8 cellular contexts compared by ENCODE assay signal in the genomic region with DNA sequence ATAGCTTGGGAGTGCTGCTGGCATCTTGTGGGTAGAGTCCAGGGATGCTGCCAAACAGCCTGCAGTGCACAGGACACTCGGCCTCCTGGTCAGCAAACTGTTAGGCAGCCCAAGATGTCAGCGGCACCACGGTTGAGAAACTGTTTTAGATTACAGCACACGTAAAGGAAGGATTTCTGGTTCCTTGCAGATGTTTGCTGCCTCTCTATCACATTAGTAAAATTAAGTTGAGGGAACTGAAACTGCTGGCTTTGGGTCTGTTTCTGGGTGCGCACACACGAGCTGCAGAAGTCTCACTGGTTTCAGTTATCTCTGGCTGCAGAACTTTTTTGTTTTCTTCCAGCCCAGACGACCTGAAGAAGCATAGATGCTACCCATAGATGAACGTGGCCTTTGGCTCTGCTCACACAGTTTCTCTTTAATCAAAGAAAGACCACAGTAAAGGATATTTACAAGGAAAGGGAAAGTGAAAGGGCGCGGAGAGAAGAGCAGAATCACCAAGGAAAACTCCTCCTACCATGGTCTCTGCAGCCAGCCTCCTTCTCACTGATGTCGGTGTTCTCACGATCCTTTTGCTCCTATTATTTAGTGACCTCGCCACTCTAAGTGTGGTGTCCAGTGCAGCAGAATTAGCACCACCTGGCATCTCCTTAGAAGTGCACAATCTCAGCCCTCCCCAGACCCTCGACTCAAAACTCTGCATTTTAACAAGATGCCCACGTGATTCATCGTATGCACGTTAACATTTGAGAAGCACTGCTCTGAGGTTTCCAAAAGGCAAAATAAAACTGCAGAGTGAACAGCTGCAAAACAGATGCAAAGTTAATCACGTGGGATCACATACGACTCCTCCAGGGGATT. TPM values are rescaled to one million over a fixed set of nuclear protein-coding genes. Genes with fewer than 3 reads are reported as not detected.
A peak's percentile ranks its signal among the peaks of the same experiment; 100 is the strongest.
DNase-seq lines count a peak whose midpoint lies in the region; ATAC-seq and TF ChIP-seq lines count a peak whose summit lies in the region.

No MANE protein-coding gene starts in this region.

- no peak for TF ChIP-seq CTCF in Peyer's patch (IDR thresholded peaks at IDR 0.05)
- TF ChIP-seq CTCF in cardiac fibroblast (IDR thresholded peaks at IDR 0.05; ENCODE audit: low read depth, low read length) = no peak
- no peak for TF ChIP-seq CTCF in RWPE1 (conservative IDR thresholded peaks at IDR 0.05; ENCODE audit: low read depth)

- no peaks in the 10 kb centered on the region for H3K27me3 ChIP-seq in Peyer's patch
- no peaks in the 10 kb centered on the region for H3K27me3 ChIP-seq in mucosa of rectum (ENCODE audit: control insufficient read depth in 2 of 2, insufficient read depth in 2 of 2, low read length in 2 of 2)

- H3K4me3 ChIP-seq in Peyer's patch (peak overlapping the region; percentile 30 to 54 (median 46)), cardiac fibroblast (replicated peaks in 1 of 2; ENCODE audit: low read depth in 2 of 2, low read length in 2 of 2) (peak overlapping the region; percentile 19 to 47), mucosa of rectum (ENCODE audit: low read length in 2 of 2) (peak overlapping the region; percentile 59 to 84)

- no peaks in the 10 kb centered on the region for H3K36me3 ChIP-seq in Peyer's patch
- no peaks in the 10 kb centered on the region for H3K36me3 ChIP-seq in mucosa of rectum (ENCODE audit: control insufficient read depth in 2 of 2, insufficient read depth in 2 of 2, low read length in 2 of 2)

- H3K9ac ChIP-seq in mucosa of rectum (ENCODE audit: low read depth in 1 of 2, low read length in 2 of 2) = peak overlapping the region; percentile 47 to 57

- H3K27ac ChIP-seq in Peyer's patch (peak overlapping the region; percentile 84 to 90 (median 86)), mucosa of rectum (ENCODE audit: low read depth in 2 of 2, low read length in 2 of 2) (peak overlapping the region; percentile 76 to 77), RWPE1 (no peak overlapping the region)

- ATAC-seq in GM18517 (IDR thresholded peaks at IDR 0.05; ENCODE audit: unreplicated experiment) (peak; percentile 69), HG02884 (IDR thresholded peaks at IDR 0.05; ENCODE audit: unreplicated experiment) (peak; percentile 47)

- no peak for TF ChIP-seq POLR2A in Peyer's patch (IDR thresholded peaks at IDR 0.05)

- DNase-seq in A172 (ENCODE audit: low spot score) (peak; percentile 65), Peyer's patch (peak; percentile 57 to 81 (median 72)), cardiac fibroblast (ENCODE audit: low read depth in 2 of 2) (peak; percentile 47 to 69), NCI-H1930 (lab: John Stamatoyannopoulos, UW) (no peak), RWPE1 (ENCODE audit: low spot score) (no peak)

- H3K4me1 ChIP-seq in Peyer's patch (peaks cover 0 to 23% (median 12%) of the 10 kb centered on the region in 4 donors), mucosa of rectum (ENCODE audit: control insufficient read depth in 2 of 2, insufficient read depth in 2 of 2, low read length in 2 of 2) (peaks cover 13 to 25% of the 10 kb centered on the region in 2 donors)

- no peaks in the 10 kb centered on the region for H3K9me3 ChIP-seq in Peyer's patch
- no peaks in the 10 kb centered on the region for H3K9me3 ChIP-seq in mucosa of rectum (ENCODE audit: control insufficient read depth in 2 of 2, low read length in 2 of 2)

- POLR2A ChIA-PET in RWPE1 (lab: Yijun Ruan, JAX; ENCODE audit: low non-redundant PET) = no interaction called here

- CTCF ChIA-PET in RWPE1 (lab: Yijun Ruan, JAX) = interaction anchor here (0.7 to 2.8 kb wide), 4 partner anchors 33 to 176 kb away, joined by 3 to 21 read pairs (median 6); no protein-coding TSS in a partner anchor

RNA-seq across cellular contexts. Expression of gene AKAP13, which starts 50.6 kb away (rescaled TPM):
- total RNA-seq in A172 (2014; rRNA removed; shearing (Covaris generic)) = 34.3 and 35.9 TPM in 2 replicates
- 100 to 1,000 TPM; 166 to 742 (median 242) TPM for total RNA-seq in Peyer's patch

Comparison
In these comparisons a context has a peak if more than half of its experiments do, and no peak if none do; other contexts are left out.
1. DNase-seq: peak in A172 (single experiment), Peyer's patch (3 of 3) and cardiac fibroblast (2 of 2); none in NCI-H1930 (0 of 2) and RWPE1 (single experiment).
2. Peak in every context shown above with its lines, with median percentiles within 50 percentile points of each other: H3K4me3 ChIP-seq.